ENCODE assay signal across 1 cellular context in genomic region chr21:38965910-38966504, GRCh38.
TF ChIP-seq lines count a peak whose summit lies in the region.

No MANE protein-coding gene starts in this region.

TF ChIP-seq in GM23338, 12 proteins besides CTCF, POLR2A, EP300 and RAD21 (continued from another document):
- TF ChIP-seq ZNF462 (CRISPR knock-in tag; IDR thresholded peaks at IDR 0.05) (no peak), POLR2AphosphoS5 (IDR thresholded peaks at IDR 0.05; ENCODE audit: low read depth) (no peak), ZNF114 (CRISPR knock-in tag; IDR thresholded peaks at IDR 0.05) (no peak), ETS1 (IDR thresholded peaks at IDR 0.05) (no peak), EZH2 (IDR thresholded peaks at IDR 0.05; ENCODE audit: low read depth, unreplicated experiment) (no peak), EZH2phosphoT487 (IDR thresholded peaks at IDR 0.05; ENCODE audit: unreplicated experiment) (no peak), CREB1 (CRISPR knock-in tag; IDR thresholded peaks at IDR 0.05; ENCODE audit: low read depth) (no peak), JUNB (IDR thresholded peaks at IDR 0.05; ENCODE audit: unreplicated experiment) (no peak), NANOG (IDR thresholded peaks at IDR 0.05; ENCODE audit: borderline replicate concordance) (no peak), ZNF331 (CRISPR knock-in tag; IDR thresholded peaks at IDR 0.05; ENCODE audit: low read depth) (no peak)
TF ChIP-seq in GM23338: peak in this region for 0.
